Comparison of ENCODE assay signal across 8 cellular contexts in the genomic region with DNA sequence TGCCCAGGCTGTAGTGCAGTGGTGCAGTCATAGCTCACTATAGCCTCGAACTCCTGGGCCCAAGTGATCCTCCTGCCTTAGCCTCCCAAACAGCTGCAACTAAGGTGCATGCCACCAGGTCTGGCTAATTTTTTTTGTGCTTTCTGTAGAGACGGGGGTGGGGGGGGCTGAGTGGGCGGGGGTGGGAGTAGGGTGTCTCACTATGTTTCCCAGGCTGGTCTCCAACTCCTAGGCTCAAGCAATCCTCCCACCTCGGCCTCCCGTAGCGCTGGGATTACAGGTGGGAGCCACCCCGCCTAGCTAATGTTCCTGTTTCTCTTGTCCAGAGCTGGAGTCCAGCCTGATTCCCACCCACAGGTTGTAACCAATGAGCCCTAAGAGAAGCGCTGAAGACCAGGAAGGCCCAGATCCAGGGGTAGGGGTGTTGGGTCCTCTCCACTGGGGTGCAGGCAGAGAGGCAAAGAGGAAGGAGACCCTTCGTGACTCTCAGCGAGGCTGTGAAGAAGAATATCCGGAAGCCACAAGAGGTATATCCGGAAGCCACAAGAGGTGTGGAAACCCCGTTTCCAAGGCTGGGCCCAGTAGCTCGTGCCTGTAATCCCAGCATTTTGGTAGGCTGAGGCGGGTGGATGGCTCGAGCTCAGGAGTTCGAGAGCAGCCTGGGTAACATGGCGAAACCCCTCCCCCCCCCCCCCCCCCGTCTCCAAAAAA. TPM values are rescaled to one million over a fixed set of nuclear protein-coding genes. Genes with fewer than 3 reads are reported as not detected.
DNase-seq lines count a peak whose midpoint lies in the region; ATAC-seq and TF ChIP-seq lines count a peak whose summit lies in the region.

No MANE protein-coding gene starts in this region.

- intact Hi-C loops in activated CD4-positive, alpha-beta T cell treated with anti-CD3 and anti-CD28 coated beads, Interleukin-2, amount 10 ng/mL, durations not matched to agents 24 days and 14 days (cut with micrococcal nuclease), result no loop called here

- H3K79me2 ChIP-seq in DND-41 (ENCODE audit: insufficient read depth, low read length), result peaks cover 7% of the 10 kb centered on the region
- peaks cover 14% of the 10 kb centered on the region for H3K79me2 ChIP-seq in Karpas-422 (ENCODE audit: low read length)

- H3K4me3 ChIP-seq in DND-41 (ENCODE audit: low read depth in 1 of 2, low read length in 2 of 2) (peak overlapping the region; percentile 13 to 61; a peak in 3 of 4 replicates), Karpas-422 (ENCODE audit: low read length) (peak overlapping the region; percentile 68), urinary bladder (ENCODE audit: low read depth, low read length) (peak overlapping the region; percentile 35)

- H3K9me3 ChIP-seq in DND-41 (ENCODE audit: insufficient read depth, low read length, severe bottlenecking) (no peaks in the 10 kb centered on the region), Karpas-422 (ENCODE audit: low read length) (no peaks in the 10 kb centered on the region)

- H3K4me1 ChIP-seq in DND-41 (ENCODE audit: insufficient read depth, low read length) (peaks cover 25% of the 10 kb centered on the region), Karpas-422 (ENCODE audit: low read length) (peaks cover 13% of the 10 kb centered on the region), urinary bladder (ENCODE audit: insufficient read depth) (no peaks in the 10 kb centered on the region)

- H2AFZ ChIP-seq in DND-41 (ENCODE audit: low read depth, low read length), result peak overlapping the region; percentile 73
- H2AFZ ChIP-seq in Karpas-422 (ENCODE audit: low read length), result peak overlapping the region; percentile 94; the same call in 1 of the 2 replicates

- TF ChIP-seq CTCF in DND-41 (IDR thresholded peaks at IDR 0.05; ENCODE audit: borderline replicate concordance, extremely low read depth, low read length, poor library complexity, severe bottlenecking), result no peak

- H3K27ac ChIP-seq in DND-41 (ENCODE audit: low read length), result peak overlapping the region; percentile 67
- no peak overlapping the region for H3K27ac ChIP-seq in Karpas-422 (ENCODE audit: low read length)
- H3K27ac ChIP-seq in urinary bladder (ENCODE audit: low read depth), result no peak overlapping the region

- H3K27ac Mint-ChIP-seq in activated CD4-positive, alpha-beta T cell treated with anti-CD3 and anti-CD28 coated beads, Interleukin-2, amount 10 ng/mL, durations not matched to agents 24 days and 14 days, result peak overlapping the region; percentile 91
- H3K27ac Mint-ChIP-seq in effector memory CD8-positive, alpha-beta T cell, result peak overlapping the region; percentile 49 to 87
- H3K27ac Mint-ChIP-seq in natural killer cell treated with Interleukin-12 subunit alpha and Interleukin-12 subunit beta and Interleukin-15 and Interleukin-18, amount 100 ng/mL, for 72 hours, result peak overlapping the region; percentile 72 to 87

- H3K4me1 Mint-ChIP-seq in activated CD4-positive, alpha-beta T cell treated with anti-CD3 and anti-CD28 coated beads, Interleukin-2, amount 10 ng/mL, durations not matched to agents 24 days and 14 days, result peaks cover 23% of the 10 kb centered on the region
- peaks cover 12 to 15% of the 10 kb centered on the region in 2 donors for H3K4me1 Mint-ChIP-seq in effector memory CD8-positive, alpha-beta T cell (ENCODE audit: low read depth in 2 of 2)
- H3K4me1 Mint-ChIP-seq in natural killer cell treated with Interleukin-12 subunit alpha and Interleukin-12 subunit beta and Interleukin-15 and Interleukin-18, amount 100 ng/mL, for 72 hours (ENCODE audit: low read depth in 2 of 2), result peaks cover 16 to 18% of the 10 kb centered on the region in 2 donors

- H3K9me3 Mint-ChIP-seq in activated CD4-positive, alpha-beta T cell treated with anti-CD3 and anti-CD28 coated beads, Interleukin-2, amount 10 ng/mL, durations not matched to agents 24 days and 14 days, result no peaks in the 10 kb centered on the region
- H3K9me3 Mint-ChIP-seq in effector memory CD8-positive, alpha-beta T cell, result no peaks in the 10 kb centered on the region
- no peaks in the 10 kb centered on the region for H3K9me3 Mint-ChIP-seq in natural killer cell treated with Interleukin-12 subunit alpha and Interleukin-12 subunit beta and Interleukin-15 and Interleukin-18, amount 100 ng/mL, for 72 hours

- H3K9me2 ChIP-seq in Karpas-422 (replicated peaks; ENCODE audit: insufficient read depth, low read length), result no peaks in the 10 kb centered on the region

- DNase-seq in DND-41 (peak; percentile 56), Karpas-422 (peak; percentile 51), NCI-H1105 (lab: John Stamatoyannopoulos, UW) (no peak)
- DNase-seq in activated CD4-positive, alpha-beta T cell treated with anti-CD3 and anti-CD28 coated beads, Interleukin-2, amount 10 ng/mL, durations not matched to agents 24 days and 14 days, result peak; percentile 91
- peak; percentile 37 to 46 (median 40) for DNase-seq in effector memory CD8-positive, alpha-beta T cell
- DNase-seq in natural killer cell treated with Interleukin-12 subunit alpha and Interleukin-12 subunit beta and Interleukin-15 and Interleukin-18, amount 100 ng/mL, for 72 hours (ENCODE audit: low spot score), result peak; percentile 1

- WGBS in urinary bladder, result 53% methylated on average over 19 of the region's 19 CpGs

- peak overlapping the region; percentile 60 for H3K9ac ChIP-seq in DND-41 (ENCODE audit: low read depth, low read length)
- peak overlapping the region; percentile 73 for H3K9ac ChIP-seq in Karpas-422 (ENCODE audit: low read length)

- H3K27me3 ChIP-seq in DND-41 (ENCODE audit: insufficient read depth, low read length, poor library complexity) (no peaks in the 10 kb centered on the region), Karpas-422 (ENCODE audit: low read length) (no peaks in the 10 kb centered on the region)

- no peaks in the 10 kb centered on the region for H3K27me3 Mint-ChIP-seq in activated CD4-positive, alpha-beta T cell treated with anti-CD3 and anti-CD28 coated beads, Interleukin-2, amount 10 ng/mL, durations not matched to agents 24 days and 14 days
- H3K27me3 Mint-ChIP-seq in effector memory CD8-positive, alpha-beta T cell, result no peaks in the 10 kb centered on the region
- no peaks in the 10 kb centered on the region for H3K27me3 Mint-ChIP-seq in natural killer cell treated with Interleukin-12 subunit alpha and Interleukin-12 subunit beta and Interleukin-15 and Interleukin-18, amount 100 ng/mL, for 72 hours

- H3K36me3 Mint-ChIP-seq in activated CD4-positive, alpha-beta T cell treated with anti-CD3 and anti-CD28 coated beads, Interleukin-2, amount 10 ng/mL, durations not matched to agents 24 days and 14 days (ENCODE audit: low read depth), result peaks cover 13% of the 10 kb centered on the region
- H3K36me3 Mint-ChIP-seq in effector memory CD8-positive, alpha-beta T cell (ENCODE audit: insufficient read depth), result peaks cover 10% of the 10 kb centered on the region
- H3K36me3 Mint-ChIP-seq in natural killer cell treated with Interleukin-12 subunit alpha and Interleukin-12 subunit beta and Interleukin-15 and Interleukin-18, amount 100 ng/mL, for 72 hours, result no peaks in the 10 kb centered on the region

- peak overlapping the region; percentile 83 for H3K4me3 Mint-ChIP-seq in activated CD4-positive, alpha-beta T cell treated with anti-CD3 and anti-CD28 coated beads, Interleukin-2, amount 10 ng/mL, durations not matched to agents 24 days and 14 days
- peak overlapping the region; percentile 80 to 85 for H3K4me3 Mint-ChIP-seq in effector memory CD8-positive, alpha-beta T cell
- peak overlapping the region; percentile 85 for H3K4me3 Mint-ChIP-seq in natural killer cell treated with Interleukin-12 subunit alpha and Interleukin-12 subunit beta and Interleukin-15 and Interleukin-18, amount 100 ng/mL, for 72 hours

- peak overlapping the region; percentile 84 for H3K4me2 ChIP-seq in DND-41 (ENCODE audit: insufficient read depth, low read length)
- H3K4me2 ChIP-seq in Karpas-422 (ENCODE audit: low read depth, low read length, poor library complexity, severe bottlenecking), result peak overlapping the region; percentile 100

- ATAC-seq in DND-41 (ENCODE audit: insufficient read depth, low read depth) (peak; percentile 21), GM21360 (IDR thresholded peaks at IDR 0.05; ENCODE audit: unreplicated experiment) (no peak)
- peak; percentile 56 for ATAC-seq in effector memory CD8-positive, alpha-beta T cell (replicated peaks)
- ATAC-seq in natural killer cell treated with Interleukin-12 subunit alpha and Interleukin-12 subunit beta and Interleukin-15 and Interleukin-18, amount 100 ng/mL, for 72 hours, result peak; percentile 2 to 46

- H4K20me1 ChIP-seq in DND-41 (ENCODE audit: insufficient read depth, low read length), result peaks cover 17% of the 10 kb centered on the region; the same call in 1 of the 2 replicates
- H4K20me1 ChIP-seq in Karpas-422 (ENCODE audit: insufficient read depth, low read depth, low read length), result no peaks in the 10 kb centered on the region

- H3K36me3 ChIP-seq in DND-41 (ENCODE audit: insufficient read depth, low read length) (peaks cover 24% of the 10 kb centered on the region), Karpas-422 (ENCODE audit: insufficient read depth, low read length) (no peaks in the 10 kb centered on the region), urinary bladder (ENCODE audit: insufficient read depth) (no peaks in the 10 kb centered on the region)

RNA-seq across cellular contexts. Expression of gene BBLN, which starts 0.8 kb away (rescaled TPM):
- total RNA-seq in Karpas-422 (2014; rRNA removed; shearing (Covaris generic); ENCODE audit: low replicate concordance), result 154 and 209 TPM in 2 replicates
- 89.3 and 91.4 TPM in 2 replicates for total RNA-seq in activated CD4-positive, alpha-beta T cell treated with anti-CD3 and anti-CD28 coated beads, Interleukin-2, amount 10 ng/mL, durations not matched to agents 24 days and 14 days
- total RNA-seq in natural killer cell treated with Interleukin-12 subunit alpha and Interleukin-12 subunit beta and Interleukin-15 and Interleukin-18, amount 100 ng/mL, for 72 hours, result 10 to 100 TPM; 58.1 to 60.4 TPM
- total RNA-seq in urinary bladder, result 25.7 TPM
- 144 TPM for polyA plus RNA-seq in urinary bladder

RNA-seq across cellular contexts. Expression of gene LCN2, which starts 10.0 kb away (rescaled TPM):
- total RNA-seq in Karpas-422 (2014; rRNA removed; shearing (Covaris generic); ENCODE audit: low replicate concordance), result not detected in 2 replicates
- not detected in 2 replicates for total RNA-seq in activated CD4-positive, alpha-beta T cell treated with anti-CD3 and anti-CD28 coated beads, Interleukin-2, amount 10 ng/mL, durations not matched to agents 24 days and 14 days
- not detected for total RNA-seq in natural killer cell treated with Interleukin-12 subunit alpha and Interleukin-12 subunit beta and Interleukin-15 and Interleukin-18, amount 100 ng/mL, for 72 hours
- 1.9 TPM for total RNA-seq in urinary bladder
- 23.0 TPM for polyA plus RNA-seq in urinary bladder

RNA-seq across cellular contexts. Expression of gene PTGES2, which starts 31.7 kb away (rescaled TPM):
- total RNA-seq in Karpas-422 (2014; rRNA removed; shearing (Covaris generic); ENCODE audit: low replicate concordance), result 68.4 and 114 TPM in 2 replicates
- total RNA-seq in activated CD4-positive, alpha-beta T cell treated with anti-CD3 and anti-CD28 coated beads, Interleukin-2, amount 10 ng/mL, durations not matched to agents 24 days and 14 days, result 84.6 and 89.8 TPM in 2 replicates
- 100 to 1,000 TPM in 1 of 2 donors, 10 to 100 TPM in 1; 56.8 to 110 TPM for total RNA-seq in natural killer cell treated with Interleukin-12 subunit alpha and Interleukin-12 subunit beta and Interleukin-15 and Interleukin-18, amount 100 ng/mL, for 72 hours
- 21.1 TPM for total RNA-seq in urinary bladder
- 59.6 TPM for polyA plus RNA-seq in urinary bladder

RNA-seq across cellular contexts. Expression of gene CIZ1, which starts 32.1 kb away (rescaled TPM):
- 62.7 and 84.0 TPM in 2 replicates for total RNA-seq in Karpas-422 (2014; rRNA removed; shearing (Covaris generic); ENCODE audit: low replicate concordance)
- total RNA-seq in activated CD4-positive, alpha-beta T cell treated with anti-CD3 and anti-CD28 coated beads, Interleukin-2, amount 10 ng/mL, durations not matched to agents 24 days and 14 days, result 142 and 143 TPM in 2 replicates
- 100 to 1,000 TPM; 114 to 135 TPM for total RNA-seq in natural killer cell treated with Interleukin-12 subunit alpha and Interleukin-12 subunit beta and Interleukin-15 and Interleukin-18, amount 100 ng/mL, for 72 hours
- total RNA-seq in urinary bladder, result 23.6 TPM
- 95.8 TPM for polyA plus RNA-seq in urinary bladder

RNA-seq across cellular contexts. Expression of gene DNM1, which starts 44.0 kb away (rescaled TPM):
- 0.65 and 5.0 TPM in 2 replicates for total RNA-seq in Karpas-422 (2014; rRNA removed; shearing (Covaris generic); ENCODE audit: low replicate concordance)
- 0.95 and 1.5 TPM in 2 replicates for total RNA-seq in activated CD4-positive, alpha-beta T cell treated with anti-CD3 and anti-CD28 coated beads, Interleukin-2, amount 10 ng/mL, durations not matched to agents 24 days and 14 days
- total RNA-seq in natural killer cell treated with Interleukin-12 subunit alpha and Interleukin-12 subunit beta and Interleukin-15 and Interleukin-18, amount 100 ng/mL, for 72 hours, result 1 to 10 TPM in 1 of 2 donors, under 1 TPM in 1; 0.52 to 1.1 TPM
- 68.3 TPM for total RNA-seq in urinary bladder
- 15.2 TPM for polyA plus RNA-seq in urinary bladder
